In genomic region chr6:158894192-158894591, GRCh38 we compare ENCODE assay signal across 13 cellular contexts.
DNase-seq lines count a peak whose midpoint lies in the region; ATAC-seq, FAIRE-seq and TF ChIP-seq lines count a peak whose summit lies in the region.
"Had no signal": no experiment of that assay in that cellular context is flagged by ENCODE, and none has a peak within 500 bp of the region (broad histone marks: within the 10 kb centered on the region; RNA-seq: fewer than 3 reads in every experiment).

No MANE protein-coding gene starts in this region.

- dilution Hi-C loops in endothelial cell of umbilical vein (cut with MboI; ENCODE audit: extremely low pct_ligation_motif_present, low sequenced_read_pairs), result no loop called here

- H3K9me3 ChIP-seq in endothelial cell of umbilical vein (replicated peaks; ENCODE audit: control insufficient read depth, insufficient read depth, low read length), result no peaks in the 10 kb centered on the region

- no peaks in the 10 kb centered on the region for H4K20me1 ChIP-seq in endothelial cell of umbilical vein (replicated peaks; ENCODE audit: control insufficient read depth, extremely low read depth, insufficient read depth, low read length)

- no peaks in the 10 kb centered on the region for H3K27me3 ChIP-seq in endothelial cell of umbilical vein (ENCODE audit: control insufficient read depth in 2 of 2, insufficient read depth in 2 of 2, low read length in 2 of 2)
- no peaks in the 10 kb centered on the region for H3K27me3 ChIP-seq in dorsolateral prefrontal cortex

- ATAC-seq in HG02981 (IDR thresholded peaks at IDR 0.05; ENCODE audit: unreplicated experiment) (no peak), HG03045 (IDR thresholded peaks at IDR 0.05; ENCODE audit: unreplicated experiment) (no peak)

- no peak for FAIRE-seq in endothelial cell of umbilical vein (lab: Jason Lieb, UNC)
- FAIRE-seq: endometrium had no signal

- POLR2A ChIA-PET in endothelial cell of umbilical vein (lab: Charles Lee), result no interaction called here

- no peaks in the 10 kb centered on the region for H3K36me3 ChIP-seq in endothelial cell of umbilical vein (ENCODE audit: control insufficient read depth in 2 of 2, extremely low read depth in 1 of 2, insufficient read depth in 2 of 2, low read length in 2 of 2)

- in situ Hi-C loops in G401 (cut with HindIII; ENCODE audit: low sequenced_read_pairs), result no loop called here

- H3K27ac ChIP-seq in endothelial cell of umbilical vein (ENCODE audit: insufficient read depth, low read depth, low read length) (no peak overlapping the region), dorsolateral prefrontal cortex (no peak overlapping the region)

- H3K9me1 ChIP-seq in endothelial cell of umbilical vein (replicated peaks; ENCODE audit: control insufficient read depth, extremely low read depth, insufficient read depth, low read length), result no peaks in the 10 kb centered on the region

- CTCF ChIA-PET in endothelial cell of umbilical vein (lab: Charles Lee), result interaction anchor here (0.7 kb wide), 1 partner anchor 188 kb away, joined by 3 read pairs; no protein-coding TSS in a partner anchor

- no peaks in the 10 kb centered on the region for H3K4me1 ChIP-seq in endothelial cell of umbilical vein (ENCODE audit: control insufficient read depth, extremely low read depth, insufficient read depth, low read length)

- BruUV-seq in endothelial cell of umbilical vein (replicated peaks; lab: Mats Ljungman, UMichigan), result no TSS peak

- DNase-seq in EH (ENCODE audit: low read depth), result peak; percentile 95
- peak; percentile 90 for DNase-seq in NCI-H226
- peak; percentile 5 for DNase-seq in endothelial cell of umbilical vein (ENCODE audit: low read depth, low spot score)
- peak; percentile 18 for DNase-seq in myocyte (ENCODE audit: low read depth)
- DNase-seq in G401 (ENCODE audit: low spot score), result no peak
- DNase-seq in dorsolateral prefrontal cortex, result no peak
- DNase-seq: activated T-cell treated with anti-CD3 and anti-CD28 coated beads, Interleukin-2, amount 50 U/mL, for 24 hours; DMS 273 treated with DMSO at 0.1 percent for 48 hours; naive B cell; NCI-H2171 had no signal

- no peak overlapping the region for H3K9ac ChIP-seq in endothelial cell of umbilical vein (replicated peaks; ENCODE audit: extremely low read depth, insufficient read depth, low read length)

- H2AFZ ChIP-seq in endothelial cell of umbilical vein (ENCODE audit: low read depth, low read length), result no peak overlapping the region

- TF ChIP-seq POLR2A in endothelial cell of umbilical vein (IDR thresholded peaks at IDR 0.05; ENCODE audit: low read depth, low read length), result no peak

- H3K4me3 ChIP-seq in endothelial cell of umbilical vein (replicated peaks in 1 of 3; ENCODE audit: insufficient read depth in 1 of 3, low read depth in 1 of 3, low read length in 3 of 3) (no peak overlapping the region), dorsolateral prefrontal cortex (no peak overlapping the region)

- no peaks in the 10 kb centered on the region for H3K79me2 ChIP-seq in endothelial cell of umbilical vein (ENCODE audit: control insufficient read depth, insufficient read depth, low read length)

- intact Hi-C loops in endothelial cell of umbilical vein (cut with micrococcal nuclease) (no loop called here), dorsolateral prefrontal cortex (cut with DNase I) (no loop called here)

- TF ChIP-seq CTCF in endothelial cell of umbilical vein (IDR thresholded peaks at IDR 0.05; ENCODE audit: extremely low read depth in 1 of 2, insufficient read depth in 1 of 2, low read depth in 1 of 2, low read length in 2 of 2) (no peak), dorsolateral prefrontal cortex (IDR thresholded peaks at IDR 0.05 in 54 of 56, conservative IDR thresholded peaks at IDR 0.05 in 2 of 56; ENCODE audit: low read depth in 1 of 56, partially characterized antibody in 56 of 56) (no peak)

- H3K4me2 ChIP-seq in endothelial cell of umbilical vein (ENCODE audit: insufficient read depth, low read length), result no peak overlapping the region

TF ChIP-seq in endothelial cell of umbilical vein, 7 proteins besides CTCF, POLR2A, EP300 and RAD21:
- TF ChIP-seq MYC (IDR thresholded peaks at IDR 0.05; ENCODE audit: low read depth, low read length), result no peak
- TF ChIP-seq GATA2 (IDR thresholded peaks at IDR 0.05; ENCODE audit: insufficient read depth, insufficient read length, low read depth, low read length), result no peak
- no peak for TF ChIP-seq MAX (IDR thresholded peaks at IDR 0.05; ENCODE audit: insufficient read depth, insufficient read length)
- TF ChIP-seq FOS (IDR thresholded peaks at IDR 0.05; ENCODE audit: borderline replicate concordance, insufficient read depth, low read length), result no peak
- no peak for TF ChIP-seq EZH2 (IDR thresholded peaks at IDR 0.05; ENCODE audit: borderline replicate concordance, low read depth, low read length, severe bottlenecking)
- TF ChIP-seq POLR2AphosphoS5 (IDR thresholded peaks at IDR 0.05; ENCODE audit: insufficient read depth, low read depth, low read length), result no peak
- TF ChIP-seq JUN (IDR thresholded peaks at IDR 0.05; ENCODE audit: borderline replicate concordance, insufficient read depth, insufficient read length, low read depth), result no peak

Comparison
In these comparisons a context has a peak if more than half of its experiments do, and no peak if none do; other contexts are left out.
1. DNase-seq: peak in EH (single experiment), NCI-H226 (single experiment), endothelial cell of umbilical vein (single experiment) and myocyte (single experiment); none in G401 (single experiment) and dorsolateral prefrontal cortex (0 of 10).